In the genomic region with DNA sequence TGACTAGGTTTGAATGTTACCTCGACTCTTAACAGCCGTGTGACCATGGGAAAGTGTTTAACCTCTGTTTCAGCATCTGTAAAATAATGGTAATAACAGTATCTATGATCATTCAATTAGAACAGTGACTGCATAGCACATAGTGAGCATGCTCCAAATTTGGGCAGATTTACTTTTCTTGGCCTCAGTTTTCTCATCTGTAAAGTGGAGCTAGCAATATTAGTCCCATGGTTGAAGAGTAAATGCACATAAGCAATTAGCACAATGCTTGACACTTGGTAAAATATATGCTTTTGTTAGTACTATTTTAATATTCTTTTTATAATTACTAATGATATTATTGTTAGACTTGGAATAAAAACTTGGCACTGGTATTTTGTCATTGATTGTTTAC, we compare ENCODE assay signal across 26 cellular contexts.
"Had no signal": no experiment of that assay in that cellular context is flagged by ENCODE, and none has a peak within 500 bp of the region (broad histone marks: within the 10 kb centered on the region; RNA-seq: fewer than 3 reads in every experiment).

No MANE protein-coding gene starts in this region.

- H3K27me3 Mint-ChIP-seq: activated CD8-positive, alpha-beta T cell treated with anti-CD3 and anti-CD28 coated beads for 36 hours; activated naive CD4-positive, alpha-beta T cell treated with anti-CD3 and anti-CD28 coated beads, Interleukin-2, amount 50 U/mL, for 24 hours; activated naive CD8-positive, alpha-beta T cell treated with anti-CD3 and anti-CD28 coated beads for 36 hours; activated naive CD8-positive, alpha-beta T cell treated with anti-CD3 and anti-CD28 coated beads, Interleukin-2, amount 50 U/mL, for 24 hours had no signal

- H3K27ac ChIP-seq: adrenal gland, body of pancreas, epithelial cell of prostate, esophagus squamous epithelium, gastroesophageal sphincter, WERI-Rb-1 had no signal

- H3K36me3 ChIP-seq: adrenal gland, esophagus squamous epithelium, gastroesophageal sphincter, heart right ventricle, WERI-Rb-1 had no signal

- H3K36me3 Mint-ChIP-seq: activated naive CD4-positive, alpha-beta T cell treated with anti-CD3 and anti-CD28 coated beads, Interleukin-2, amount 50 U/mL, for 24 hours; activated naive CD8-positive, alpha-beta T cell treated with anti-CD3 and anti-CD28 coated beads for 36 hours had no signal

- H3K27ac Mint-ChIP-seq: activated B cell treated with CpG ODN at 0.5 μM for 24 hours; activated CD8-positive, alpha-beta T cell treated with anti-CD3 and anti-CD28 coated beads for 36 hours; activated naive CD4-positive, alpha-beta T cell treated with anti-CD3 and anti-CD28 coated beads for 36 hours; activated naive CD4-positive, alpha-beta T cell treated with anti-CD3 and anti-CD28 coated beads, Interleukin-2, amount 50 U/mL, for 24 hours; activated naive CD8-positive, alpha-beta T cell treated with anti-CD3 and anti-CD28 coated beads for 36 hours; activated naive CD8-positive, alpha-beta T cell treated with anti-CD3 and anti-CD28 coated beads, Interleukin-2, amount 50 U/mL, for 24 hours; activated T-helper 1 cell treated with anti-CD3 and anti-CD28 coated beads, Interleukin-12 subunit alpha, Interleukin-12 subunit beta, Interleukin-2, Interleukin-4 antibody, amounts not matched to agents 30 ng/mL and 10 ng/mL and 1 ng/mL, durations not matched to agents 14 hours and 24 hours and 36 hours; activated T-helper 2 cell treated with anti-CD3 and anti-CD28 coated beads, Interferon-gamma antibody, Interleukin-2, Interleukin-4, amounts not matched to agents 10 μg/mL and 5 μg/mL and 100 μg/mL, durations not matched to agents 14 hours and 24 hours and 36 hours; T-helper 1 cell treated with Interleukin-12 subunit alpha and Interleukin-12 subunit beta and Interleukin-4 antibody, amounts not matched to agents 30 μg/mL and 1 μg/mL, for 36 hours had no signal

- DNase-seq: activated B cell treated with CpG ODN at 0.5 μM for 24 hours; activated CD4-positive, alpha-beta T cell treated with anti-CD3 and anti-CD28 coated beads, Interleukin-2, amount 50 U/mL, for 1 hour; activated CD4-positive, alpha-beta T cell treated with anti-CD3 and anti-CD28 coated beads, Interleukin-2, amount 50 U/mL, for 48 hours; activated CD8-positive, alpha-beta memory T cell treated with anti-CD3 and anti-CD28 coated beads for 24 hours; activated effector memory CD4-positive, alpha-beta T cell treated with anti-CD3 and anti-CD28 coated beads, Interleukin-2, amount 50 U/mL, for 16 hours; activated naive CD8-positive, alpha-beta T cell treated with anti-CD3 and anti-CD28 coated beads for 36 hours; activated naive CD8-positive, alpha-beta T cell treated with anti-CD3 and anti-CD28 coated beads, Interleukin-2, amount 50 U/mL, for 24 hours; activated T-cell treated with anti-CD3 and anti-CD28 coated beads, Interleukin-2, amount 50 U/mL, for 48 hours; aorta; cortex of kidney; effector CD8-positive, alpha-beta T cell; esophagus squamous epithelium; T-helper 9 cell had no signal

- H3K4me3 ChIP-seq: adrenal gland, body of pancreas, esophagus squamous epithelium had no signal

- H3K9me3 Mint-ChIP-seq: activated B cell treated with CpG ODN at 0.5 μM for 24 hours; activated CD8-positive, alpha-beta T cell treated with anti-CD3 and anti-CD28 coated beads for 36 hours; activated naive CD4-positive, alpha-beta T cell treated with anti-CD3 and anti-CD28 coated beads for 36 hours; activated naive CD4-positive, alpha-beta T cell treated with anti-CD3 and anti-CD28 coated beads, Interleukin-2, amount 50 U/mL, for 24 hours; activated naive CD8-positive, alpha-beta T cell treated with anti-CD3 and anti-CD28 coated beads for 36 hours; activated naive CD8-positive, alpha-beta T cell treated with anti-CD3 and anti-CD28 coated beads, Interleukin-2, amount 50 U/mL, for 24 hours; activated T-helper 1 cell treated with anti-CD3 and anti-CD28 coated beads, Interleukin-12 subunit alpha, Interleukin-12 subunit beta, Interleukin-2, Interleukin-4 antibody, amounts not matched to agents 30 ng/mL and 10 ng/mL and 1 ng/mL, durations not matched to agents 14 hours and 24 hours and 36 hours; activated T-helper 2 cell treated with anti-CD3 and anti-CD28 coated beads, Interferon-gamma antibody, Interleukin-2, Interleukin-4, amounts not matched to agents 10 μg/mL and 5 μg/mL and 100 μg/mL, durations not matched to agents 14 hours and 24 hours and 36 hours; T-helper 1 cell treated with Interleukin-12 subunit alpha and Interleukin-12 subunit beta and Interleukin-4 antibody, amounts not matched to agents 30 μg/mL and 1 μg/mL, for 36 hours had no signal

- H3K4me1 Mint-ChIP-seq: activated B cell treated with CpG ODN at 0.5 μM for 24 hours; activated naive CD4-positive, alpha-beta T cell treated with anti-CD3 and anti-CD28 coated beads, Interleukin-2, amount 50 U/mL, for 24 hours; activated naive CD8-positive, alpha-beta T cell treated with anti-CD3 and anti-CD28 coated beads for 36 hours; activated naive CD8-positive, alpha-beta T cell treated with anti-CD3 and anti-CD28 coated beads, Interleukin-2, amount 50 U/mL, for 24 hours had no signal

- H3K4me3 Mint-ChIP-seq: activated B cell treated with CpG ODN at 0.5 μM for 24 hours; activated CD8-positive, alpha-beta T cell treated with anti-CD3 and anti-CD28 coated beads for 36 hours; activated naive CD4-positive, alpha-beta T cell treated with anti-CD3 and anti-CD28 coated beads for 36 hours; activated naive CD4-positive, alpha-beta T cell treated with anti-CD3 and anti-CD28 coated beads, Interleukin-2, amount 50 U/mL, for 24 hours; activated naive CD8-positive, alpha-beta T cell treated with anti-CD3 and anti-CD28 coated beads for 36 hours; activated naive CD8-positive, alpha-beta T cell treated with anti-CD3 and anti-CD28 coated beads, Interleukin-2, amount 50 U/mL, for 24 hours; activated T-helper 1 cell treated with anti-CD3 and anti-CD28 coated beads, Interleukin-12 subunit alpha, Interleukin-12 subunit beta, Interleukin-2, Interleukin-4 antibody, amounts not matched to agents 30 ng/mL and 10 ng/mL and 1 ng/mL, durations not matched to agents 14 hours and 24 hours and 36 hours; T-helper 1 cell treated with Interleukin-12 subunit alpha and Interleukin-12 subunit beta and Interleukin-4 antibody, amounts not matched to agents 30 μg/mL and 1 μg/mL, for 36 hours had no signal

- H3K27me3 ChIP-seq: adrenal gland, body of pancreas, esophagus squamous epithelium, gastroesophageal sphincter, heart right ventricle had no signal

- ATAC-seq: activated CD4-positive, CD25-positive, alpha-beta regulatory T cell treated with anti-CD3 and anti-CD28 coated beads, Interleukin-2, amount 50 U/mL, for 24 hours; activated naive CD8-positive, alpha-beta T cell treated with anti-CD3 and anti-CD28 coated beads, Interleukin-2, amount 50 U/mL, for 24 hours had no signal

- H3K9me3 ChIP-seq: adrenal gland, body of pancreas, esophagus squamous epithelium, gastroesophageal sphincter, heart right ventricle had no signal

- H3K4me1 ChIP-seq: adrenal gland had no signal
